In the genomic region with DNA sequence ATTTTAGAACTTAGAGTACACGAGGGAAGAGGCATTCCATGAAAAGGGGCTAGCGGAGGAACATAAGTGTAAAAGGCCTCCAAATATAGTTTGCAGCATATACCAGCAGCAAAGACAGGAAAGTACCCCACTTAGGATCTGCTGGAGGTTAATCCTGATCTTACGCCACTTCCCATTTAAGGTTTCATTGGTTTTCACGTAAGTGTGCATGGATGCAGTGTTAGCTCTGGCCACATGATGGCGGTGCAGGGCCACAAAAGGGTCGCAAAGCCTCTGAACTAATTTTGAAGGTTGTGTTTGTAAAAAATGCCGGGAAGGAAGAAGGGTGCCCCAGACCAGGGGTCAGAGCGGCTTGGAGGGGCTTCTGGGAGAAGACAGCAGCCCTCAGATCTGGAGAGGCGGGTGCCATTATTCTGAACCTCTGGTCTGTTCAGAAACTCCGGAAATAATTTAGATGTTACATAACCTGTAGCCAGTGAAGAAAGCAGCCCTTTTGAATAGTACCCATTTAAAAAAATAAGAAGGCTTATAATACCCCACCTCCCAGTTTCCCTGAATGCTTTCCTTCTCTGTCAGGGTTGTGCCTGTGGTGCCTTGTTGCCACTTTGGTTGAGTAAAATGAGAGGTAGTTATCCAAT, we compare ENCODE assay signal across 8 cellular contexts. TPM values are rescaled to one million over a fixed set of nuclear protein-coding genes. Genes with fewer than 3 reads are reported as not detected.
DNase-seq lines count a peak whose midpoint lies in the region; ATAC-seq and TF ChIP-seq lines count a peak whose summit lies in the region.

No MANE protein-coding gene starts in this region.

- H3K36me3 ChIP-seq in adrenal gland (replicated peaks in 1 of 2) (no peaks in the 10 kb centered on the region), heart left ventricle (no peaks in the 10 kb centered on the region)

- peaks cover 0 to 7% of the 10 kb centered on the region in 2 donors for H3K4me1 ChIP-seq in adrenal gland (replicated peaks in 1 of 2)
- peaks cover 0 to 23% (median 4%) of the 10 kb centered on the region in 12 donors for H3K4me1 ChIP-seq in heart left ventricle

- H3K36me3 Mint-ChIP-seq in progenitor cell of endocrine pancreas (ENCODE audit: insufficient read depth), result no peaks in the 10 kb centered on the region

- H3K27ac ChIP-seq in adrenal gland, result peak overlapping the region in 1 of 5 donors; percentile 50
- peak overlapping the region in 8 of 12 donors; percentile 7 to 59 (median 38) for H3K27ac ChIP-seq in heart left ventricle

- TF ChIP-seq POLR2A in NB4 (IDR thresholded peaks at IDR 0.05; ENCODE audit: extremely low read depth, insufficient read length) (no peak), adrenal gland (IDR thresholded peaks at IDR 0.05) (no peak), heart left ventricle (IDR thresholded peaks at IDR 0.05) (no peak)

- no peak overlapping the region for H3K4me3 Mint-ChIP-seq in progenitor cell of endocrine pancreas (ENCODE audit: low read depth)

- H3K27ac Mint-ChIP-seq in progenitor cell of endocrine pancreas, result no peak overlapping the region

- peaks cover 10% of the 10 kb centered on the region for H3K27me3 Mint-ChIP-seq in progenitor cell of endocrine pancreas

- WGBS in adrenal gland, 4 donors, result 1 to 3% (median 2%) methylated on average over 10 of the region's 10 CpGs
- 2 to 5% (median 4%) methylated on average over 10 of the region's 10 CpGs for WGBS in heart left ventricle, 4 donors

- peaks cover 3% of the 10 kb centered on the region for H3K4me1 Mint-ChIP-seq in progenitor cell of endocrine pancreas (ENCODE audit: low read depth)

- TF ChIP-seq CTCF in GM12873 (IDR thresholded peaks at IDR 0.05; ENCODE audit: insufficient read depth, low read depth, low read length, missing control alignments), result peak; percentile 94
- TF ChIP-seq CTCF in NB4 (IDR thresholded peaks at IDR 0.05; ENCODE audit: low read depth, low read length), result peak; percentile 88
- TF ChIP-seq CTCF in adrenal gland (IDR thresholded peaks at IDR 0.05), result peak; percentile 91 to 97 (median 96)
- peak in 11 of 12 donors; percentile 92 to 99 (median 96) for TF ChIP-seq CTCF in heart left ventricle (IDR thresholded peaks at IDR 0.05)
- peak; percentile 97 for TF ChIP-seq CTCF in progenitor cell of endocrine pancreas (IDR thresholded peaks at IDR 0.05; ENCODE audit: unreplicated experiment)

- peak overlapping the region; percentile 35 for H3K4me3 ChIP-seq in NB4 (ENCODE audit: low read depth, low read length)
- peak overlapping the region in 1 of 4 donors; percentile 17 for H3K4me3 ChIP-seq in adrenal gland
- H3K4me3 ChIP-seq in heart left ventricle, result peak overlapping the region in 9 of 12 donors; percentile 9 to 50 (median 36)

- no peaks in the 10 kb centered on the region for H3K9me3 Mint-ChIP-seq in progenitor cell of endocrine pancreas (ENCODE audit: low read depth)

- DNase-seq in NB4 (ENCODE audit: low read depth) (peak; percentile 83), SK-N-DZ (ENCODE audit: low spot score) (peak; percentile 61), adrenal gland (peak; percentile 55 to 93 (median 75)), heart left ventricle (peak; percentile 51 to 83 (median 66)), progenitor cell of endocrine pancreas (ENCODE audit: low spot score, unreplicated experiment) (peak; percentile 54), NCI-H187 treated with DMSO at 0.1 percent for 48 hours (lab: John Stamatoyannopoulos, UW) (no peak)

- ATAC-seq in HG02610 (IDR thresholded peaks at IDR 0.05; ENCODE audit: unreplicated experiment), result peak; percentile 83
- ATAC-seq in heart left ventricle, result peak; percentile 47 to 82 (median 76)

- H3K27me3 ChIP-seq in adrenal gland (peaks cover 6% of the 10 kb centered on the region), heart left ventricle (peaks cover 0 to 48% (median 6%) of the 10 kb centered on the region in 9 donors)

- intact Hi-C loops in adrenal gland (cut with DNase I), result loop anchor here in 1 of 2 donors (10.0 kb wide), 1 partner anchor 1720 kb away; a partner anchor contains a TSS
- intact Hi-C loops in heart left ventricle (cut with DNase I), result loop anchor here in 9 of 10 donors (1.0 to 10.0 kb wide), 9 partner anchors 60 to 1720 kb away; a partner anchor contains a TSS

- no peaks in the 10 kb centered on the region for H3K9me3 ChIP-seq in adrenal gland (replicated peaks in 1 of 3)
- H3K9me3 ChIP-seq in heart left ventricle, result no peaks in the 10 kb centered on the region

RNA-seq across cellular contexts. Expression of a gene that starts 59.5 kb away (rescaled TPM):
- not detected in 2 replicates for polyA plus RNA-seq in SK-N-DZ (2014; cell fraction: cytosol; rRNA removed)
- not detected in 2 replicates for polyA plus RNA-seq in SK-N-DZ (2014; cell fraction: nucleus; rRNA removed)
- 10 to 100 TPM; 25.8 to 65.2 (median 43.2) TPM for total RNA-seq in adrenal gland
- polyA plus RNA-seq in adrenal gland, result 10 to 100 TPM in 1 of 3 donors, 1 to 10 TPM in 2; 5.5 to 17.6 (median 7.3) TPM
- total RNA-seq in heart left ventricle, result 10 to 100 TPM in 6 of 9 donors, 1 to 10 TPM in 3; 8.5 to 37.4 (median 11.0) TPM
- 1 to 10 TPM; 2.0 to 3.2 TPM for polyA plus RNA-seq in heart left ventricle
- not detected in 2 replicates for total RNA-seq in progenitor cell of endocrine pancreas
